ENCODE assay signal across 28 cellular contexts in genomic region chr5:177994561-177995190, GRCh38. TPM values are rescaled to one million over a fixed set of nuclear protein-coding genes. Genes with fewer than 3 reads are reported as not detected.
"Had no signal": no experiment of that assay in that cellular context is flagged by ENCODE, and none has a peak within 500 bp of the region (broad histone marks: within the 10 kb centered on the region; RNA-seq: fewer than 3 reads in every experiment).

No MANE protein-coding gene starts in this region.

- H3K79me2 ChIP-seq: hepatocyte had no signal

- H3K4me1 Mint-ChIP-seq: activated naive CD4-positive, alpha-beta T cell treated with anti-CD3 and anti-CD28 coated beads, Interleukin-2, amount 50 U/mL, for 24 hours; brain; naive thymus-derived CD4-positive, alpha-beta T cell; neural crest cell had no signal

- H3K4me2 ChIP-seq: hepatocyte had no signal

- H3K4me3 ChIP-seq: hepatocyte, left lung, lung, ovary, prostate gland, stomach, suprapubic skin, tibial nerve had no signal

- H3K36me3 ChIP-seq: left lung, ovary, prostate gland, stomach, suprapubic skin, tibial nerve had no signal

- H3K4me1 ChIP-seq: left lung, prostate gland, stomach, suprapubic skin, tibial nerve had no signal

- H2AFZ ChIP-seq: hepatocyte had no signal

- H3K27ac ChIP-seq: hepatocyte, left lung, ovary, prostate gland, stomach, suprapubic skin, tibial nerve had no signal

- H3K27me3 ChIP-seq: ovary, tibial nerve had no signal

- ATAC-seq: activated T-cell treated with anti-CD3 and anti-CD28 coated beads, Interleukin-2, amount 50 U/mL, for 72 hours; left lung; naive thymus-derived CD4-positive, alpha-beta T cell had no signal

- H3K27ac Mint-ChIP-seq: activated naive CD4-positive, alpha-beta T cell treated with anti-CD3 and anti-CD28 coated beads, Interleukin-2, amount 50 U/mL, for 24 hours; activated T-cell treated with anti-CD3 and anti-CD28 coated beads, Interleukin-2, amount 50 U/mL, for 72 hours; brain; naive thymus-derived CD4-positive, alpha-beta T cell had no signal

- H3K9me3 ChIP-seq: left lung, ovary, prostate gland, stomach, suprapubic skin, tibial nerve had no signal

- DNase-seq: activated CD4-positive, alpha-beta T cell treated with anti-CD3 and anti-CD28 coated beads, Interleukin-2, amount 50 U/mL, for 48 hours; activated effector memory CD4-positive, alpha-beta T cell treated with Interleukin-2 at 50 U/mL for 16 hours; activated T-cell treated with anti-CD3 and anti-CD28 coated beads, Interleukin-2, amount 50 U/mL, for 72 hours; aorta; foreskin melanocyte; glutamatergic neuron; kidney glomerular epithelial cell; naive thymus-derived CD4-positive, alpha-beta T cell; ovary; stimulated activated CD4-positive, alpha-beta T cell treated with anti-CD3 and anti-CD28 coated beads, Interleukin-4, amount 100 ng/mL, for 24 hours; stomach; T-helper 9 cell had no signal

- H3K4me3 Mint-ChIP-seq: activated naive CD4-positive, alpha-beta T cell treated with anti-CD3 and anti-CD28 coated beads, Interleukin-2, amount 50 U/mL, for 24 hours; activated T-cell treated with anti-CD3 and anti-CD28 coated beads, Interleukin-2, amount 50 U/mL, for 72 hours; brain; naive thymus-derived CD4-positive, alpha-beta T cell; neural crest cell had no signal

- H3K9me3 Mint-ChIP-seq: activated naive CD4-positive, alpha-beta T cell treated with anti-CD3 and anti-CD28 coated beads, Interleukin-2, amount 50 U/mL, for 24 hours; activated T-cell treated with anti-CD3 and anti-CD28 coated beads, Interleukin-2, amount 50 U/mL, for 72 hours; naive thymus-derived CD4-positive, alpha-beta T cell; neural crest cell had no signal

- H3K36me3 Mint-ChIP-seq: activated naive CD4-positive, alpha-beta T cell treated with anti-CD3 and anti-CD28 coated beads, Interleukin-2, amount 50 U/mL, for 24 hours; brain had no signal

RNA-seq across cellular contexts. Expression of gene PROP1, which starts 1.4 kb away (rescaled TPM):
- total RNA-seq: activated T-cell treated with anti-CD3 and anti-CD28 coated beads, Interleukin-2, amount 50 U/mL, for 72 hours; aorta; cardiac septum; chondrocyte; epithelial cell of proximal tubule; hepatocyte; left lung; lung; mesenteric fat pad; naive thymus-derived CD4-positive, alpha-beta T cell; neural crest cell; ovary; prostate gland; stomach; suprapubic skin; T-helper 1 cell treated with Interleukin-12 subunit alpha and Interleukin-12 subunit beta and Interleukin-4 antibody, amounts not matched to agents 30 ng/mL and 1 ng/mL, for 36 hours; tibial nerve; urinary bladder had no signal
- polyA plus RNA-seq: adipose tissue; aorta; lung; naive thymus-derived CD4-positive, alpha-beta T cell; ovary; stomach; urinary bladder had no signal
